Comparison of ENCODE assay signal across 27 cellular contexts in the genomic region with DNA sequence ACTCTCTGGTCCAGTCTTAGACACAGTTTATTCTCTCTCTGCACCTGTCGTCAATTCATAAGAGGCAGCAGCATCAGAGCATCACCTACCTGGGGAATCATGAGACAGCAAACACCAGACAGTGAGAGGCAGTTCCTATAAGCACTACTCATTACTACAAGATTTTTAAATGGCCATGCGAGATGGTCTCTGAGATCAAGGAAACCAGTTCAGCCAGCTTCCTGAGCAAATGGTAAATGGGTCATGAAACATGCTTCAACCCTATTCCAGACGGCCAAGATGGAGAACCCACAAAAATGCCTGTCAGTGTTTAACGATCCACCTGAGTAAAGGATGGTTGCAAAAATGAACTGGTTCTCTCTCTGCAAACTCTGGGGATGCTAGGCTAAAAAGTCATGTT. TPM values are rescaled to one million over a fixed set of nuclear protein-coding genes. Genes with fewer than 3 reads are reported as not detected.
DNase-seq lines count a peak whose midpoint lies in the region; ATAC-seq and TF ChIP-seq lines count a peak whose summit lies in the region.
"Had no signal": no experiment of that assay in that cellular context is flagged by ENCODE, and none has a peak within 500 bp of the region (broad histone marks: within the 10 kb centered on the region; RNA-seq: fewer than 3 reads in every experiment).

No MANE protein-coding gene starts in this region.

- H3K4me2 ChIP-seq in MM.1S (ENCODE audit: low read depth, low read length): peak overlapping the region; percentile 17; the same call in 1 of the 2 replicates

- peaks cover 9% of the 10 kb centered on the region; the same call in 1 of the 2 replicates for H3K4me1 ChIP-seq in MM.1S (ENCODE audit: low read length)
- H3K4me1 ChIP-seq: left lung, right lobe of liver, SJSA1, tibial nerve had no signal

- H3F3A ChIP-seq in MM.1S (ENCODE audit: insufficient read depth, low read length): 0 out of 2 replicates have a peak, but pooled peaks cover 4% of the 10 kb centered on the region

- H3K27ac ChIP-seq in MM.1S (ENCODE audit: low read length): no peak overlapping the region
- H3K27ac ChIP-seq: left lung, right lobe of liver, SJSA1, tibial nerve had no signal

- peak overlapping the region; percentile 19 for H3K27ac Mint-ChIP-seq in activated T-cell treated with anti-CD3 and anti-CD28 coated beads, Interleukin-2, amount 50 U/mL, for 24 hours
- H3K27ac Mint-ChIP-seq in immature natural killer cell: peak overlapping the region; percentile 82 to 98 (median 96)
- peak overlapping the region; percentile 89 for H3K27ac Mint-ChIP-seq in stimulated activated effector memory CD8-positive, alpha-beta T cell treated with anti-CD3 and anti-CD28 coated beads, Interleukin-12 subunit alpha, Interleukin-12 subunit beta, amount 100 ng/mL, for 72 hours
- H3K27ac Mint-ChIP-seq in stimulated activated memory B cell treated with anti-CD40 and anti-IgM and Interleukin-4, amounts not matched to agents 10 μg/mL and 1 μg/mL and 100 μg/mL, for 72 hours: no peak overlapping the region
- H3K27ac Mint-ChIP-seq: memory B cell had no signal

- H3K4me1 Mint-ChIP-seq in activated T-cell treated with anti-CD3 and anti-CD28 coated beads, Interleukin-2, amount 50 U/mL, for 24 hours (ENCODE audit: low read depth): peaks cover 83% of the 10 kb centered on the region
- peaks cover 94 to 96% of the 10 kb centered on the region in 2 donors for H3K4me1 Mint-ChIP-seq in immature natural killer cell
- peaks cover 78% of the 10 kb centered on the region for H3K4me1 Mint-ChIP-seq in stimulated activated effector memory CD8-positive, alpha-beta T cell treated with anti-CD3 and anti-CD28 coated beads, Interleukin-12 subunit alpha, Interleukin-12 subunit beta, amount 100 ng/mL, for 72 hours
- H3K4me1 Mint-ChIP-seq in stimulated activated memory B cell treated with anti-CD40 and anti-IgM and Interleukin-4, amounts not matched to agents 10 μg/mL and 1 μg/mL and 100 μg/mL, for 72 hours: no peaks in the 10 kb centered on the region

- DNase-seq in activated T-cell treated with anti-CD3 and anti-CD28 coated beads, Interleukin-2, amount 50 U/mL, for 24 hours: no peak
- DNase-seq in activated T-cell treated with anti-CD3 and anti-CD28 coated beads for 4 hours (no peak), MM.1S (no peak), immature natural killer cell (no peak)
- DNase-seq in stimulated activated effector memory CD8-positive, alpha-beta T cell treated with anti-CD3 and anti-CD28 coated beads, Interleukin-12 subunit alpha, Interleukin-12 subunit beta, amount 100 ng/mL, for 72 hours (ENCODE audit: low spot score in 2 of 2): no peak
- DNase-seq in activated CD4-positive, alpha-beta T cell treated with anti-CD3 and anti-CD28 coated beads, Interleukin-2, amount 50 U/mL, for 48 hours: no peak
- DNase-seq: activated CD4-positive, alpha-beta T cell treated with anti-CD3 and anti-CD28 coated beads, Interleukin-2, amount 50 U/mL, for 4 hours; activated effector memory CD4-positive, alpha-beta T cell treated with Interleukin-2 at 50 U/mL for 16 hours; effector memory CD4-positive, alpha-beta T cell; HCEC 1CT; hypothalamus; Karpas-422; left lung; NCI-H1417 treated with DMSO at 0.1 percent for 48 hours; NCI-H2029 treated with DMSO at 0.1 percent for 48 hours; NCI-H82; right lobe of liver; stimulated activated CD4-positive, alpha-beta T cell treated with anti-CD3 and anti-CD28 coated beads, Interleukin-12 subunit alpha, Interleukin-12 subunit beta, amount 100 ng/mL, for 4 hours; stimulated activated CD4-positive, alpha-beta T cell treated with anti-CD3 and anti-CD28 coated beads, Interleukin-2, amount 100 ng/mL, for 48 hours had no signal

- H3K27me3 ChIP-seq in MM.1S (replicated peaks; ENCODE audit: insufficient read depth, low read length): no peaks in the 10 kb centered on the region
- H3K27me3 ChIP-seq: ascending aorta, left lung, right lobe of liver, SJSA1, tibial nerve had no signal

- H3K27me3 Mint-ChIP-seq in activated T-cell treated with anti-CD3 and anti-CD28 coated beads, Interleukin-2, amount 50 U/mL, for 24 hours: no peaks in the 10 kb centered on the region
- H3K27me3 Mint-ChIP-seq in immature natural killer cell (ENCODE audit: low read depth in 3 of 3): peaks cover 4 to 16% (median 9%) of the 10 kb centered on the region in 3 donors
- H3K27me3 Mint-ChIP-seq in stimulated activated memory B cell treated with anti-CD40 and anti-IgM and Interleukin-4, amounts not matched to agents 10 μg/mL and 1 μg/mL and 100 μg/mL, for 72 hours: peaks cover 5% of the 10 kb centered on the region

- no peaks in the 10 kb centered on the region for H3K79me2 ChIP-seq in MM.1S (ENCODE audit: low read length)

- H3K4me3 ChIP-seq in MM.1S (ENCODE audit: low read length): no peak overlapping the region
- H3K4me3 ChIP-seq: ascending aorta, coronary artery, left lung, right lobe of liver, SJSA1, tibial nerve had no signal

- no peaks in the 10 kb centered on the region for H3K9me2 ChIP-seq in MM.1S (replicated peaks; ENCODE audit: insufficient read depth, low read length)

- H3K36me3 ChIP-seq in MM.1S (replicated peaks; ENCODE audit: insufficient read depth, low read length): no peaks in the 10 kb centered on the region
- H3K36me3 ChIP-seq: ascending aorta, left lung, right lobe of liver, SJSA1, tibial nerve had no signal

- H2AFZ ChIP-seq in MM.1S (ENCODE audit: low read length): no peak overlapping the region

- TF ChIP-seq CTCF in MM.1S (IDR thresholded peaks at IDR 0.05; ENCODE audit: low read length): no peak

- H3K9me3 Mint-ChIP-seq in activated T-cell treated with anti-CD3 and anti-CD28 coated beads, Interleukin-2, amount 50 U/mL, for 24 hours: no peaks in the 10 kb centered on the region
- H3K9me3 Mint-ChIP-seq in immature natural killer cell: no peaks in the 10 kb centered on the region
- H3K9me3 Mint-ChIP-seq in stimulated activated effector memory CD8-positive, alpha-beta T cell treated with anti-CD3 and anti-CD28 coated beads, Interleukin-12 subunit alpha, Interleukin-12 subunit beta, amount 100 ng/mL, for 72 hours: no peaks in the 10 kb centered on the region
- no peaks in the 10 kb centered on the region for H3K9me3 Mint-ChIP-seq in stimulated activated memory B cell treated with anti-CD40 and anti-IgM and Interleukin-4, amounts not matched to agents 10 μg/mL and 1 μg/mL and 100 μg/mL, for 72 hours
- H3K9me3 Mint-ChIP-seq: memory B cell had no signal

- no peak overlapping the region for H3K9ac ChIP-seq in MM.1S (ENCODE audit: low read length)

- H3K4me3 Mint-ChIP-seq in activated T-cell treated with anti-CD3 and anti-CD28 coated beads, Interleukin-2, amount 50 U/mL, for 24 hours: no peak overlapping the region
- H3K4me3 Mint-ChIP-seq in immature natural killer cell: peak overlapping the region; percentile 59 to 79 (median 67)
- peak overlapping the region; percentile 51 for H3K4me3 Mint-ChIP-seq in stimulated activated effector memory CD8-positive, alpha-beta T cell treated with anti-CD3 and anti-CD28 coated beads, Interleukin-12 subunit alpha, Interleukin-12 subunit beta, amount 100 ng/mL, for 72 hours
- H3K4me3 Mint-ChIP-seq in stimulated activated memory B cell treated with anti-CD40 and anti-IgM and Interleukin-4, amounts not matched to agents 10 μg/mL and 1 μg/mL and 100 μg/mL, for 72 hours: no peak overlapping the region
- H3K4me3 Mint-ChIP-seq: memory B cell had no signal

- H4K20me1 ChIP-seq in MM.1S (ENCODE audit: insufficient read depth, low read length): no peaks in the 10 kb centered on the region

- no peaks in the 10 kb centered on the region for H3K9me3 ChIP-seq in MM.1S (replicated peaks; ENCODE audit: insufficient read depth, low read length)
- H3K9me3 ChIP-seq: ascending aorta, left lung, right lobe of liver, SJSA1, tibial nerve had no signal

- no peak for ATAC-seq in stimulated activated effector memory CD8-positive, alpha-beta T cell treated with anti-CD3 and anti-CD28 coated beads, Interleukin-12 subunit alpha, Interleukin-12 subunit beta, amount 100 ng/mL, for 72 hours
- no peak for ATAC-seq in HG03108 (IDR thresholded peaks at IDR 0.05; ENCODE audit: unreplicated experiment)
- ATAC-seq in stimulated activated memory B cell treated with anti-CD40 and anti-IgM and Interleukin-4, amounts not matched to agents 10 μg/mL and 1 μg/mL and 100 μg/mL, for 72 hours: no peak
- ATAC-seq: HepG2, left lung, right lobe of liver had no signal

- peaks cover 3% of the 10 kb centered on the region for H3K36me3 Mint-ChIP-seq in activated T-cell treated with anti-CD3 and anti-CD28 coated beads, Interleukin-2, amount 50 U/mL, for 24 hours (ENCODE audit: low read depth)
- peaks cover 22 to 30% (median 28%) of the 10 kb centered on the region in 3 donors for H3K36me3 Mint-ChIP-seq in immature natural killer cell
- H3K36me3 Mint-ChIP-seq in stimulated activated effector memory CD8-positive, alpha-beta T cell treated with anti-CD3 and anti-CD28 coated beads, Interleukin-12 subunit alpha, Interleukin-12 subunit beta, amount 100 ng/mL, for 72 hours: peaks cover 25% of the 10 kb centered on the region
- H3K36me3 Mint-ChIP-seq in stimulated activated memory B cell treated with anti-CD40 and anti-IgM and Interleukin-4, amounts not matched to agents 10 μg/mL and 1 μg/mL and 100 μg/mL, for 72 hours: no peaks in the 10 kb centered on the region
- H3K36me3 Mint-ChIP-seq: memory B cell had no signal

RNA-seq across cellular contexts. Expression of a gene that starts 52.9 kb away (rescaled TPM):
- 10 to 100 TPM; 26.1 to 67.0 (median 33.3) TPM for polyA plus RNA-seq in immature natural killer cell

Comparison
In these comparisons a context has a peak if more than half of its experiments do, and no peak if none do; other contexts are left out.
1. H3K4me3 Mint-ChIP-seq: peak in immature natural killer cell (5 of 5) and stimulated activated effector memory CD8-positive, alpha-beta T cell treated with anti-CD3 and anti-CD28 coated beads, Interleukin-12 subunit alpha, Interleukin-12 subunit beta, amount 100 ng/mL, for 72 hours (single experiment); none in activated T-cell treated with anti-CD3 and anti-CD28 coated beads, Interleukin-2, amount 50 U/mL, for 24 hours (single experiment) and stimulated activated memory B cell treated with anti-CD40 and anti-IgM and Interleukin-4, amounts not matched to agents 10 μg/mL and 1 μg/mL and 100 μg/mL, for 72 hours (single experiment).